In genomic region chr3:27680517-27681246, GRCh38 we compare ENCODE assay signal across 9 cellular contexts. TPM values are rescaled to one million over a fixed set of nuclear protein-coding genes. Genes with fewer than 3 reads are reported as not detected.
A peak's percentile ranks its signal among the peaks of the same experiment; 100 is the strongest.
DNase-seq lines count a peak whose midpoint lies in the region; ATAC-seq and TF ChIP-seq lines count a peak whose summit lies in the region.
"Had no signal": no experiment of that assay in that cellular context is flagged by ENCODE, and none has a peak within 500 bp of the region (broad histone marks: within the 10 kb centered on the region; RNA-seq: fewer than 3 reads in every experiment).

No MANE protein-coding gene starts in this region.

- peak overlapping the region in 3 of 5 experiments; percentile 10 to 83 (median 56) for H3K27ac Mint-ChIP-seq in brain

- H3K36me3 ChIP-seq in osteoblast (ENCODE audit: insufficient read depth, low read length), result no peaks in the 10 kb centered on the region
- no peaks in the 10 kb centered on the region for H3K36me3 ChIP-seq in effector memory CD4-positive, alpha-beta T cell (ENCODE audit: control insufficient read depth, insufficient read depth, low read length)

- no peaks in the 10 kb centered on the region for H3K79me2 ChIP-seq in osteoblast (ENCODE audit: insufficient read depth, low read length)

- DNase-seq in osteoblast (ENCODE audit: insufficient read length, low spot score, missing footprints) (no peak), NCI-H2227 treated with DMSO at 0.1 percent for 48 hours (lab: John Stamatoyannopoulos, UW) (no peak), NCI-H2171 (lab: John Stamatoyannopoulos, UW) (no peak), posterior vena cava (ENCODE audit: low spot score) (no peak)
- DNase-seq in effector memory CD4-positive, alpha-beta T cell, result no peak

- no peak for TF ChIP-seq CTCF in brain (conservative IDR thresholded peaks at IDR 0.05)
- no peak for TF ChIP-seq CTCF in osteoblast (IDR thresholded peaks at IDR 0.05; ENCODE audit: extremely low read depth, low read depth, low read length)

- intact Hi-C loops in posterior vena cava (cut with DNase I), result loop anchor here in 1 of 2 donors (10.0 kb wide), 1 partner anchor 366 kb away; no protein-coding TSS in a partner anchor

- no peaks in the 10 kb centered on the region for H3K9me3 ChIP-seq in osteoblast (ENCODE audit: low read depth, low read length)
- H3K9me3 ChIP-seq in effector memory CD4-positive, alpha-beta T cell (ENCODE audit: control insufficient read depth, low read length), result no peaks in the 10 kb centered on the region

- H3K4me3 Mint-ChIP-seq in brain, result peak overlapping the region in 1 of 5 experiments; percentile 41

- no peaks in the 10 kb centered on the region for H3K27me3 ChIP-seq in osteoblast (ENCODE audit: insufficient read depth, low read length)
- H3K27me3 ChIP-seq in effector memory CD4-positive, alpha-beta T cell (replicated peaks; ENCODE audit: control insufficient read depth, insufficient read depth, low read length, poor library complexity, severe bottlenecking), result no peaks in the 10 kb centered on the region

- H3K27ac ChIP-seq in osteoblast (ENCODE audit: low read depth, low read length), result peak overlapping the region; percentile 81
- H3K27ac ChIP-seq in effector memory CD4-positive, alpha-beta T cell (ENCODE audit: insufficient read depth, low read length, poor library complexity, severe bottlenecking), result no peak overlapping the region

- peaks cover 12% of the 10 kb centered on the region for H3K4me1 Mint-ChIP-seq in brain

- no peaks in the 10 kb centered on the region for H3K36me3 Mint-ChIP-seq in brain

- H3K4me2 ChIP-seq in osteoblast (ENCODE audit: insufficient read depth, low read length), result peak overlapping the region; percentile 57

- ATAC-seq in GM19351 (IDR thresholded peaks at IDR 0.05; ENCODE audit: unreplicated experiment), result peak; percentile 12
- peak; percentile 26 for ATAC-seq in HG03460 (IDR thresholded peaks at IDR 0.05; ENCODE audit: unreplicated experiment)

- H4K20me1 ChIP-seq in osteoblast (ENCODE audit: insufficient read depth, low read length), result no peaks in the 10 kb centered on the region

- peaks cover 8% of the 10 kb centered on the region for H3K27me3 Mint-ChIP-seq in brain

- no peaks in the 10 kb centered on the region for H3K9me3 Mint-ChIP-seq in brain

- peak overlapping the region; percentile 5 for H3K4me3 ChIP-seq in osteoblast (ENCODE audit: insufficient read depth, low read length)
- no peak overlapping the region for H3K4me3 ChIP-seq in effector memory CD4-positive, alpha-beta T cell (ENCODE audit: insufficient read depth, low read depth, low read length, poor library complexity, severe bottlenecking)
- H3K4me3 ChIP-seq: lung had no signal

- peak overlapping the region; percentile 92 for H2AFZ ChIP-seq in osteoblast (ENCODE audit: low read length)

- peaks cover 46% of the 10 kb centered on the region for H3K4me1 ChIP-seq in osteoblast (ENCODE audit: insufficient read depth, low read length)
- H3K4me1 ChIP-seq in effector memory CD4-positive, alpha-beta T cell (ENCODE audit: control insufficient read depth, insufficient read depth, low read length, poor library complexity, severe bottlenecking), result peaks cover 4% of the 10 kb centered on the region

RNA-seq across cellular contexts. Expression of gene EOMES, which starts 41.4 kb away (rescaled TPM):
- not detected for polyA plus RNA-seq in brain (ENCODE audit: insufficient read depth, low read depth, low replicate concordance)
- total RNA-seq in osteoblast (under 0.01 TPM in 1 of 2 replicates, not detected in the other), posterior vena cava (under 1 TPM; 0.24 to 0.32 TPM)
